In the genomic region with DNA sequence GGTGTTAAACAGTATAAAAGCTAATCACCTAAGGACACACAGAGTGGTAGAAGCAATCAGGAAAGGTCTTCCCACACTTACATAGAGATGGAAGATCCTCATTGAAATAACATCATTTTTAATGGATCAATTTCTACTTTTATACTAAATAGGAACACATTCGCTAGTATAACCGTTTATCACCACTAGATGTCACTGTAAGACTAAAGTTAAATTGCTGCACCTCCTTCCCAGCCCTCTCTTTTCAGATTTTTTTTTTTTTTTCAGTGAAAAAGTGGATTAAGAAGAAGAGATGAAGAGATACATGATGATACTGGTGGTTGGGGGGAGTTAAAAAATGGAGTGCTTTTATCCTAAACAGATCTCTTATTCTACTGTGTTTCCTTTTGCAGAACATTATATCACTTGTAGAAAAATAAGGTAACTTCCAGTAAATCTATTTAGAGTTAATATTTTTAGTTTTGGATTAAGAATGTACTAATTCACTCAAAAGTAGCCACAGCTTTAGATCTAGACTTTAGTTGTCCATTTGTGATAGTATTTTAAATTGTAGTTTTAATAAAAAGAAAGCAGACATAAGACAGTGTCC, we compare ENCODE assay signal across 8 cellular contexts.
DNase-seq lines count a peak whose midpoint lies in the region; ATAC-seq and TF ChIP-seq lines count a peak whose summit lies in the region.

No MANE protein-coding gene starts in this region.

- DNase-seq in AG04450 (ENCODE audit: low read depth, low spot score) = peak; percentile 20
- DNase-seq in NCI-H82 treated with DMSO at 0.1 percent for 48 hours (lab: John Stamatoyannopoulos, UW; ENCODE audit: unreplicated experiment) = peak; percentile 61
- DNase-seq in choroid plexus epithelial cell (ENCODE audit: low read depth) = peak; percentile 80
- DNase-seq in myocyte (ENCODE audit: low read depth) = peak; percentile 58
- DNase-seq in mucosa of gallbladder (ENCODE audit: low spot score) = no peak
- DNase-seq in activated CD8-positive, alpha-beta memory T cell treated with anti-CD3 and anti-CD28 coated beads, Interleukin-2, amount 50 U/mL, for 4 hours = no peak

- CTCF ChIA-PET in AG04450 (lab: Charles Lee) = interaction anchor here (0.5 to 3.2 kb wide), 11 partner anchors 9 to 722 kb away, joined by 3 to 14 read pairs (median 4); no protein-coding TSS in a partner anchor

- POLR2A ChIA-PET in AG04450 (lab: Yijun Ruan, JAX) = no interaction called here

- H3K27ac ChIP-seq in AG04450 (ENCODE audit: low read depth, low read length) = no peak overlapping the region

- H3K27me3 ChIP-seq in AG04450 (ENCODE audit: control insufficient read depth, insufficient read depth, low read length) = peaks cover 3% of the 10 kb centered on the region

- ATAC-seq in HG03060 (IDR thresholded peaks at IDR 0.05; ENCODE audit: low read depth, unreplicated experiment) = peak; percentile 41

- peak; percentile 66 for TF ChIP-seq CTCF in AG04450 (IDR thresholded peaks at IDR 0.05; ENCODE audit: low read depth, low read length)
- peak; percentile 62; the same call in 2 of the 3 replicates for TF ChIP-seq CTCF in GM12872 (IDR thresholded peaks at IDR 0.05; ENCODE audit: insufficient read depth, low read depth, low read length)
- TF ChIP-seq CTCF in choroid plexus epithelial cell (conservative IDR thresholded peaks at IDR 0.05; ENCODE audit: low read depth, low read length) = peak; percentile 54

- no peaks in the 10 kb centered on the region for H3K9me3 ChIP-seq in AG04450 (ENCODE audit: control insufficient read depth, insufficient read depth, low read length)

- H3K4me3 ChIP-seq in AG04450 (ENCODE audit: low read depth, low read length) (no peak overlapping the region), choroid plexus epithelial cell (ENCODE audit: low read depth, low read length) (no peak overlapping the region)

Comparison
In these comparisons a context has a peak if more than half of its experiments do, and no peak if none do; other contexts are left out.
1. DNase-seq: peak in AG04450 (single experiment), NCI-H82 treated with DMSO at 0.1 percent for 48 hours (single experiment), choroid plexus epithelial cell (single experiment) and myocyte (single experiment); none in mucosa of gallbladder (single experiment) and activated CD8-positive, alpha-beta memory T cell treated with anti-CD3 and anti-CD28 coated beads, Interleukin-2, amount 50 U/mL, for 4 hours (single experiment).
2. Peak in every context shown above with its lines, with median percentiles within 50 percentile points of each other: CTCF ChIP-seq.